ENCODE assay signal across 8 cellular contexts in the genomic region with DNA sequence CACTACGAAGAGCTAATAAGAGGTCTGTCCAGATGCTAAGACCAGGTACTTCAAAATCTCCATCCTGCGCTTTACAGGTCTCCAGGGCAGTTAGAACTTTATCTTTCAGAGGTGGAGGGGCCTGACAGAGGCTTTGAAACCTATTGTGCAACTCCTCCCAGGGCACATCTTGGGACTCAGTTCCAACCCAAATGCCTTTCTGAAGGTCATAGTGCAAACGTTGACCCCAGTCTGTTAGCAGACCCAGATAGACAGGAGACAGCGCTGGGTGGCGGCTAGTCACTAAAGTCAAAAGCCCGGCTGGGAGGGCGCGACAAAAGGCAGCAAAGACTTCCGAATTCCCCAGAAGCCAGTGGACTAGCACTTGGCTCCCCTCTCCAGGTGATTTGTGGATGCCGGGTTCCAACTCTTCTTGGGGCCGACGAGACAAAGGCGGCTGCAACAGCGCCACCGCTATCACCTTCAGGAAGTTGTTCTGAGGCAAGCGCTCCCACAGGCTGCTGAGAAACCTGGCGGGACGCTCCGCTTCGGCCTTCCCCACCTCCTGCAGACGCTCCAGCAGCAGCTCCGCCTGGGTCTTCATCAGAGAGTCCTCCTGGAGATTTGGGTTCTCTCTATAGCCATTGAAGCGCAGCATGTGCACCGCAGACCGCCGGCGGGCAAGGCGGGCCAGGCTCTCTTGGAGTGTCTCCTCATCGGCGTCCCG. TPM values are rescaled to one million over a fixed set of nuclear protein-coding genes. Genes with fewer than 3 reads are reported as not detected.
DNase-seq lines count a peak whose midpoint lies in the region; ATAC-seq lines count a peak whose summit lies in the region.

No MANE protein-coding gene starts in this region.

- DNase-seq in NK-92 treated with Interleukin-12 subunit alpha and Interleukin-12 subunit beta, amount 100 ng/mL, for 24 hours (lab: John Stamatoyannopoulos, UW) = peak; percentile 62
- DNase-seq in NK-92 (lab: John Stamatoyannopoulos, UW; ENCODE audit: unreplicated experiment) (no peak), NCI-H1105 treated with DMSO at 0.1 percent for 48 hours (lab: John Stamatoyannopoulos, UW) (peak; percentile 85), T-cell (peak in 30 of 34 experiments; percentile 29 to 73 (median 54)), brain pericyte (ENCODE audit: low read depth, low spot score) (peak; percentile 8), iPS-NIHi11 (ENCODE audit: low spot score) (peak; percentile 52), smooth muscle cell of the brain vasculature (ENCODE audit: low read depth, low spot score) (peak; percentile 13)

- no peaks in the 10 kb centered on the region for H3K27me3 Mint-ChIP-seq in T-cell

- H3K4me3 Mint-ChIP-seq in T-cell = peak overlapping the region; percentile 95 to 100 (median 99)

- ATAC-seq in HG02798 (IDR thresholded peaks at IDR 0.05; ENCODE audit: poor library complexity, unreplicated experiment) (peak; percentile 59), T-cell (replicated peaks in 1 of 4) (peak; percentile 54 to 66 (median 56))

- H3K36me3 Mint-ChIP-seq in T-cell = peaks cover 24% of the 10 kb centered on the region

- H3K27ac Mint-ChIP-seq in T-cell = peak overlapping the region; percentile 99 to 100

- POLR2A ChIA-PET in T-cell (lab: Charles Lee) = interaction anchor here in 1 of 2 donors (0.6 kb wide), 1 partner anchor 66 kb away, joined by 8 read pairs; no protein-coding TSS in a partner anchor

- H3K4me1 Mint-ChIP-seq in T-cell = peaks cover 46 to 53% (median 53%) of the 10 kb centered on the region in 3 donors

- CTCF ChIA-PET in T-cell (lab: Charles Lee) = interaction anchor here (1.1 to 2.5 kb wide), 2 partner anchors 10 to 204 kb away, joined by 4 to 12 read pairs; a partner anchor contains a TSS

- H3K9me3 Mint-ChIP-seq in T-cell = peaks cover 0 to 3% (median 0%) of the 10 kb centered on the region in 3 donors

RNA-seq across cellular contexts. Expression of a gene that starts 0.7 kb away (rescaled TPM):
- 10 to 100 TPM in 4 of 5 donors, 1 to 10 TPM in 1; 8.5 to 23.5 (median 22.2) TPM for total RNA-seq in T-cell

RNA-seq across cellular contexts. Expression of a gene that starts 41.5 kb away (rescaled TPM):
- 1 to 10 TPM; 2.1 to 4.2 (median 2.6) TPM for total RNA-seq in T-cell
